ENCODE assay signal across 1 cellular context in the genomic region with DNA sequence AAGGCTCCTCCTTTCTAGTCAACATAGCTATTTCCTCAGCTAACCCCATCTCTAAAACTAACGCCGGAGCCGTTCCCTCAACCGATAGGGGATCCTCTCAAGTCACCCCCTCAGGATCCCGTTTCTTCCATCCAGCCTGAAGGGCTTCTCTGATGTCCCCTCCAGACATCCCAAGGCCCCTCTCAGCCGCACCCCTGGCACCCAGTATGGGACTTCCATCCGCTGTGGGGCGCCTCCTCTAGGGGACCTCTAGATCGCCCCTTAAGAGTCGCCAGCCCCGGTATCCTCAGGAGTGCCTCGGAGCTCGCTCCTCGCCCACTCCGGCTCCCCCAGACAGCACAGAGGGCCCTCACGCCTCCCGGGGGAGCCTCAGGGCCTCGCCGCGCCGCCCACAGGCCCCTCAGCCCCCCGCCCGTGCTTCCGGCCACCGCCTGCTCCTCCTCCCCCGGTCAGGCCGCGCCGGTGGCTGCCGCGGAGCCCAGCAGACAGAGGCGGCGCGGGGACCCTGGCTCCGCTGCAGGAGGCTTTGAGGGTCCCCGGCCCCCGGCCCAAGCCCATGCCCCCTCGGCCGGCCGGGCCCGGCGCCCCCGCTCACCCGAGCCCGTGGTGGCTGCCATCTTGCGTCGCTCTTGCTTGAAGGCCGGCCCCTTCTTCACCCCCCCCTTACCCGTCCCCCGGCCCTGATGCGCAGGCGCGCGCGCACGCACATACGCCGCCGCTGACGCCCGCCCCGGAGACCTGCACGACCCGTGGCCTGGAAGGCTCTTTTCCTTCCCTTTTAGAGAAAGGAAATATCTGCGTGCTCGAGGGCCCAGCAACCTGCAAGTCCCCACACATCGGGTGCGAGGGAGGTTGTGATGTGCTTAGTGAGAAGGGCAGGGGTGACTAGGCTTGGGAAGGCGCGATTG.
TF ChIP-seq lines count a peak whose summit lies in the region.

Gene UBE2V1, minus strand, starts transcription at position 639 of the 908 bp plus-strand sequence. Its CDS starts 22 bp downstream, at position 617.

TF ChIP-seq in K562, 482 proteins besides CTCF, POLR2A, EP300 and RAD21 (continued from another document and continues in another):
- TF ChIP-seq GMEB1 (CRISPR knock-in tag; IDR thresholded peaks at IDR 0.05) (peak; percentile 86), ZFP36 (IDR thresholded peaks at IDR 0.05; ENCODE audit: low read depth, low read length, partially characterized antibody) (peak; percentile 5), YY1 (IDR thresholded peaks at IDR 0.05; ENCODE audit: borderline replicate concordance in 1 of 3, control insufficient read depth in 1 of 3, extremely low read depth in 1 of 3, insufficient read depth in 3 of 3, insufficient read length in 1 of 3, insufficient replicate concordance in 2 of 3, low read depth in 1 of 3, low read length in 2 of 3) (peak; percentile 63 to 95 (median 93)), SRSF1 (IDR thresholded peaks at IDR 0.05; ENCODE audit: low read depth, low read length) (no peak), POLR2H (tag; IDR thresholded peaks at IDR 0.05; ENCODE audit: low read depth) (peak; percentile 71), ILF3 (IDR thresholded peaks at IDR 0.05; ENCODE audit: borderline replicate concordance) (peak; percentile 79; the same call in 1 of the 2 replicates), KLF6 (CRISPR knock-in tag; IDR thresholded peaks at IDR 0.05; ENCODE audit: borderline replicate concordance) (peak; percentile 48; the same call in 1 of the 2 replicates), EP400 (IDR thresholded peaks at IDR 0.05) (peak; percentile 33; the same call in 1 of the 2 replicates), CHD1 (IDR thresholded peaks at IDR 0.05; ENCODE audit: low read length) (peak; percentile 33), IRF1 (CRISPR knock-in tag; IDR thresholded peaks at IDR 0.05; ENCODE audit: borderline replicate concordance) (no peak), NCOA6 (IDR thresholded peaks at IDR 0.05) (peak; percentile 47; the same call in 1 of the 2 replicates), RB1 (IDR thresholded peaks at IDR 0.05; ENCODE audit: low read depth) (0 out of 2 replicates have a peak, but pooled peaks have one; percentile 28), BRD4 (IDR thresholded peaks at IDR 0.05) (no peak), RNF219 (CRISPR knock-in tag; IDR thresholded peaks at IDR 0.05) (no peak), NONO (IDR thresholded peaks at IDR 0.05; ENCODE audit: low read depth in 2 of 2, low read length in 1 of 2) (peak; percentile 63 to 67), TARDBP (IDR thresholded peaks at IDR 0.05) (peak; percentile 40; the same call in 1 of the 2 replicates), HNRNPK (IDR thresholded peaks at IDR 0.05; ENCODE audit: low read depth, low read length, poor library complexity, severe bottlenecking) (no peak), ZBTB40 (IDR thresholded peaks at IDR 0.05) (peak; percentile 50; the same call in 1 of the 2 replicates), ZBTB40 (CRISPR knock-in tag; IDR thresholded peaks at IDR 0.05) (no peak), ZNF518B (CRISPR knock-in tag; IDR thresholded peaks at IDR 0.05) (no peak), CCNT2 (IDR thresholded peaks at IDR 0.05; ENCODE audit: borderline replicate concordance, extremely low read depth, insufficient read length, low read depth, low read length) (peak; percentile 35), KDM4B (IDR thresholded peaks at IDR 0.05; ENCODE audit: borderline replicate concordance in 2 of 2, low read depth in 1 of 2) (peak in 1 of 2 experiments; percentile 83; a peak in 1 of 4 replicates)
- TF ChIP-seq, protein P1, sequence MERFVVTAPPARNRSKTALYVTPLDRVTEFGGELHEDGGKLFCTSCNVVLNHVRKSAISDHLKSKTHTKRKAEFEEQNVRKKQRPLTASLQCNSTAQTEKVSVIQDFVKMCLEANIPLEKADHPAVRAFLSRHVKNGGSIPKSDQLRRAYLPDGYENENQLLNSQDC (CRISPR knock-in tag; IDR thresholded peaks at IDR 0.05), result peak; percentile 33; the same call in 1 of the 2 replicates
- TF ChIP-seq, protein P2, sequence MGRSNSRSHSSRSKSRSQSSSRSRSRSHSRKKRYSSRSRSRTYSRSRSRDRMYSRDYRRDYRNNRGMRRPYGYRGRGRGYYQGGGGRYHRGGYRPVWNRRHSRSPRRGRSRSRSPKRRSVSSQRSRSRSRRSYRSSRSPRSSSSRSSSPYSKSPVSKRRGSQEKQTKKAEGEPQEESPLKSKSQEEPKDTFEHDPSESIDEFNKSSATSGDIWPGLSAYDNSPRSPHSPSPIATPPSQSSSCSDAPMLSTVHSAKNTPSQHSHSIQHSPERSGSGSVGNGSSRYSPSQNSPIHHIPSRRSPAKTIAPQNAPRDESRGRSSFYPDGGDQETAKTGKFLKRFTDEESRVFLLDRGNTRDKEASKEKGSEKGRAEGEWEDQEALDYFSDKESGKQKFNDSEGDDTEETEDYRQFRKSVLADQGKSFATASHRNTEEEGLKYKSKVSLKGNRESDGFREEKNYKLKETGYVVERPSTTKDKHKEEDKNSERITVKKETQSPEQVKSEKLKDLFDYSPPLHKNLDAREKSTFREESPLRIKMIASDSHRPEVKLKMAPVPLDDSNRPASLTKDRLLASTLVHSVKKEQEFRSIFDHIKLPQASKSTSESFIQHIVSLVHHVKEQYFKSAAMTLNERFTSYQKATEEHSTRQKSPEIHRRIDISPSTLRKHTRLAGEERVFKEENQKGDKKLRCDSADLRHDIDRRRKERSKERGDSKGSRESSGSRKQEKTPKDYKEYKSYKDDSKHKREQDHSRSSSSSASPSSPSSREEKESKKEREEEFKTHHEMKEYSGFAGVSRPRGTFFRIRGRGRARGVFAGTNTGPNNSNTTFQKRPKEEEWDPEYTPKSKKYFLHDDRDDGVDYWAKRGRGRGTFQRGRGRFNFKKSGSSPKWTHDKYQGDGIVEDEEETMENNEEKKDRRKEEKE (IDR thresholded peaks at IDR 0.05; ENCODE audit: borderline replicate concordance in 1 of 2, control insufficient read depth in 1 of 2, low read depth in 2 of 2, low read length in 1 of 2), result no peak
- TF ChIP-seq, protein P3, sequence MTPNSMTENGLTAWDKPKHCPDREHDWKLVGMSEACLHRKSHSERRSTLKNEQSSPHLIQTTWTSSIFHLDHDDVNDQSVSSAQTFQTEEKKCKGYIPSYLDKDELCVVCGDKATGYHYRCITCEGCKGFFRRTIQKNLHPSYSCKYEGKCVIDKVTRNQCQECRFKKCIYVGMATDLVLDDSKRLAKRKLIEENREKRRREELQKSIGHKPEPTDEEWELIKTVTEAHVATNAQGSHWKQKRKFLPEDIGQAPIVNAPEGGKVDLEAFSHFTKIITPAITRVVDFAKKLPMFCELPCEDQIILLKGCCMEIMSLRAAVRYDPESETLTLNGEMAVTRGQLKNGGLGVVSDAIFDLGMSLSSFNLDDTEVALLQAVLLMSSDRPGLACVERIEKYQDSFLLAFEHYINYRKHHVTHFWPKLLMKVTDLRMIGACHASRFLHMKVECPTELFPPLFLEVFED (CRISPR knock-in tag; conservative IDR thresholded peaks at IDR 0.05), result peak; percentile 52; the same call in 1 of the 2 replicates
